ENCODE assay signal across 1 cellular context in genomic region chr2:219475697-219476604, GRCh38.
TF ChIP-seq lines count a peak whose summit lies in the region.

No MANE protein-coding gene starts in this region.

TF ChIP-seq in HEK293T, 16 proteins besides CTCF, POLR2A, EP300 and RAD21 (continued from another document):
- no peak for TF ChIP-seq LEF1 (IDR thresholded peaks at IDR 0.05; ENCODE audit: borderline replicate concordance)
- no peak for TF ChIP-seq FOXA1 (IDR thresholded peaks at IDR 0.05)
